14 cellular contexts compared by ENCODE assay signal in the genomic region with DNA sequence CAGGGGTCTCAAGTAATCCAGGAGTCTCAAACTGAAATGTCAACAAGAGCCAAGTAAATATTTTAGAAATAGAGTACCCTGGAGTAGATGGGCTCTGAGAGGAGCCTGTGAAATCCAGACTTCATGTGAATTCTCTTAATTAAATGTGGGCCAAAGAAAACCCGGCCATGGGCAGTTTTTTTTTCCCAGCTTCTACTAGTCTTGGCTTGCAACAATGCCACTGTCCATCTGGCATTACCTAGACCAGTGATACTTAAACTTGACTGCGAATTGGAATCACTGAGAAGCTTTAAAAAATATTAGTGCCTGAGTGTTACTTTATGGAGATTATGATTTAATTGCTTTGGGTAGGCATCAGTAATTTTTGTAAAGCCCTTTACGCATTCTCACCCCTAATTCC.
DNase-seq lines count a peak whose midpoint lies in the region; ATAC-seq and TF ChIP-seq lines count a peak whose summit lies in the region.
"Had no signal": no experiment of that assay in that cellular context is flagged by ENCODE, and none has a peak within 500 bp of the region (broad histone marks: within the 10 kb centered on the region; RNA-seq: fewer than 3 reads in every experiment).

No MANE protein-coding gene starts in this region.

- in situ Hi-C loops in G401 (cut with HindIII; ENCODE audit: low sequenced_read_pairs), result no loop called here

- H3K36me3 Mint-ChIP-seq in GM23338 (ENCODE audit: low read depth), result peaks cover 9% of the 10 kb centered on the region; the same call in 2 of the 3 replicates
- H3K36me3 Mint-ChIP-seq in WTC11, result peaks cover 14% of the 10 kb centered on the region
- H3K36me3 Mint-ChIP-seq in memory B cell, result peaks cover 13% of the 10 kb centered on the region

- H3K27ac ChIP-seq in GM23338 (ENCODE audit: low read depth) (0 out of 2 replicates have a peak overlapping the region, but pooled peaks have one; percentile 30), gastroesophageal sphincter (no peak overlapping the region)
- H3K27ac ChIP-seq: GM23248 had no signal

- H3K36me3 ChIP-seq in GM23338 (ENCODE audit: insufficient read depth) (peaks cover 11% of the 10 kb centered on the region; the same call in 1 of the 2 replicates), gastroesophageal sphincter (peaks cover 4 to 40% of the 10 kb centered on the region in 2 donors)

- H3K4me1 Mint-ChIP-seq in GM23338 (no peaks in the 10 kb centered on the region; the same call in 2 of the 3 replicates), WTC11 (no peaks in the 10 kb centered on the region; the same call in 1 of the 2 replicates), memory B cell (no peaks in the 10 kb centered on the region)
- H3K4me1 Mint-ChIP-seq: H9 had no signal

- no peaks in the 10 kb centered on the region for H3K9me2 ChIP-seq in GM23338 (ENCODE audit: insufficient read depth)

- ATAC-seq in GM23338, result no peak
- no peak for ATAC-seq in WTC11
- ATAC-seq in memory B cell (ENCODE audit: low read depth), result no peak
- ATAC-seq in gastroesophageal sphincter, result no peak
- no peak for ATAC-seq in GM18870 (IDR thresholded peaks at IDR 0.05; ENCODE audit: unreplicated experiment)
- ATAC-seq: HCT116 had no signal

- no peaks in the 10 kb centered on the region; the same call in 1 of the 2 replicates for H3K4me1 ChIP-seq in GM23338 (ENCODE audit: insufficient read depth)
- H3K4me1 ChIP-seq in gastroesophageal sphincter, result no peaks in the 10 kb centered on the region

- TF ChIP-seq EP300 in gastroesophageal sphincter (IDR thresholded peaks at IDR 0.05), result no peak

- peak; percentile 67 for DNase-seq in G401 (ENCODE audit: low spot score)
- no peak for DNase-seq in GM23338 (ENCODE audit: low spot score)
- DNase-seq in WTC11 (ENCODE audit: low spot score), result no peak
- no peak for DNase-seq in memory B cell (ENCODE audit: low spot score in 2 of 2)
- DNase-seq: Calu3; CD4-positive, alpha-beta memory T cell; COR-L47; DMS53; DMS79 treated with DMSO at 0.1 percent for 48 hours; GM23248; H9 had no signal

- CTCF ChIA-PET in WTC11 (lab: Charles Lee), result interaction anchor here (1.3 kb wide), 1 partner anchor 83 kb away, joined by 4 read pairs; no protein-coding TSS in a partner anchor

- 83 to 95% methylated on average over 3 of the region's 3 CpGs for WGBS in gastroesophageal sphincter (ENCODE audit: low coverage in 1 of 2), 2 donors

- no peaks in the 10 kb centered on the region for H3K9me3 ChIP-seq in gastroesophageal sphincter

- no peak for TF ChIP-seq POLR2A in gastroesophageal sphincter (IDR thresholded peaks at IDR 0.05)

- H4K20me1 ChIP-seq in GM23338 (replicated peaks; ENCODE audit: insufficient read depth), result no peaks in the 10 kb centered on the region; the same call in 1 of the 2 replicates

- H3K27me3 ChIP-seq in GM23338 (ENCODE audit: insufficient read depth) (no peaks in the 10 kb centered on the region), gastroesophageal sphincter (no peaks in the 10 kb centered on the region)

- no peak for TF ChIP-seq CTCF in GM23338 (conservative IDR thresholded peaks at IDR 0.05; ENCODE audit: low read depth in 2 of 2)
- no peak for TF ChIP-seq CTCF in WTC11 (IDR thresholded peaks at IDR 0.05)
- TF ChIP-seq CTCF in gastroesophageal sphincter (IDR thresholded peaks at IDR 0.05), result no peak

- H3F3A ChIP-seq in GM23338 (replicated peaks; ENCODE audit: low read depth), result no peaks in the 10 kb centered on the region

- no peak overlapping the region for H3K27ac Mint-ChIP-seq in GM23338
- H3K27ac Mint-ChIP-seq in WTC11, result 0 out of 2 replicates have a peak overlapping the region, but pooled peaks have one; percentile 20
- peak overlapping the region; percentile 66 for H3K27ac Mint-ChIP-seq in memory B cell

- POLR2A ChIA-PET in WTC11 (lab: Charles Lee), result no interaction called here

- H3K4me3 ChIP-seq in GM23338 (no peak overlapping the region), gastroesophageal sphincter (no peak overlapping the region)
- H3K4me3 ChIP-seq: GM23248 had no signal

- H3K27me3 Mint-ChIP-seq in GM23338 (ENCODE audit: insufficient read depth, low read depth, poor library complexity) (no peaks in the 10 kb centered on the region), WTC11 (ENCODE audit: low read depth) (no peaks in the 10 kb centered on the region), memory B cell (no peaks in the 10 kb centered on the region)
- H3K27me3 Mint-ChIP-seq: CD4-positive, alpha-beta memory T cell had no signal

- no peak overlapping the region for H3K4me3 Mint-ChIP-seq in GM23338
- H3K4me3 Mint-ChIP-seq in WTC11, result no peak overlapping the region
- H3K4me3 Mint-ChIP-seq in memory B cell, result no peak overlapping the region
- H3K4me3 Mint-ChIP-seq: CD4-positive, alpha-beta memory T cell; H9 had no signal

- H2AFZ ChIP-seq in GM23338, result no peak overlapping the region
- H2AFZ ChIP-seq: GM23248 had no signal

- H3K9me3 Mint-ChIP-seq in GM23338 (no peaks in the 10 kb centered on the region), WTC11 (no peaks in the 10 kb centered on the region), memory B cell (no peaks in the 10 kb centered on the region)
- H3K9me3 Mint-ChIP-seq: CD4-positive, alpha-beta memory T cell; H9 had no signal

- H3K79me2 ChIP-seq in GM23338 (replicated peaks; ENCODE audit: insufficient read depth), result no peaks in the 10 kb centered on the region

- no peak overlapping the region for H3K4me2 ChIP-seq in GM23338

TF ChIP-seq in GM23338, 12 proteins besides CTCF, POLR2A, EP300 and RAD21 (continues in another document):
- no peak for TF ChIP-seq EZH2phosphoT487 (IDR thresholded peaks at IDR 0.05; ENCODE audit: unreplicated experiment)
- TF ChIP-seq, protein P1, sequence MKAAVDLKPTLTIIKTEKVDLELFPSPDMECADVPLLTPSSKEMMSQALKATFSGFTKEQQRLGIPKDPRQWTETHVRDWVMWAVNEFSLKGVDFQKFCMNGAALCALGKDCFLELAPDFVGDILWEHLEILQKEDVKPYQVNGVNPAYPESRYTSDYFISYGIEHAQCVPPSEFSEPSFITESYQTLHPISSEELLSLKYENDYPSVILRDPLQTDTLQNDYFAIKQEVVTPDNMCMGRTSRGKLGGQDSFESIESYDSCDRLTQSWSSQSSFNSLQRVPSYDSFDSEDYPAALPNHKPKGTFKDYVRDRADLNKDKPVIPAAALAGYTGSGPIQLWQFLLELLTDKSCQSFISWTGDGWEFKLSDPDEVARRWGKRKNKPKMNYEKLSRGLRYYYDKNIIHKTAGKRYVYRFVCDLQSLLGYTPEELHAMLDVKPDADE (IDR thresholded peaks at IDR 0.05), result no peak
- TF ChIP-seq CREB1 (CRISPR knock-in tag; IDR thresholded peaks at IDR 0.05; ENCODE audit: low read depth), result no peak
- no peak for TF ChIP-seq ZNF114 (CRISPR knock-in tag; IDR thresholded peaks at IDR 0.05)

TF ChIP-seq in WTC11, 78 proteins besides CTCF, POLR2A, EP300 and RAD21:
- no peak for TF ChIP-seq FOXJ3 (CRISPR knock-in tag; IDR thresholded peaks at IDR 0.05; ENCODE audit: borderline replicate concordance)
- TF ChIP-seq, protein P2, sequence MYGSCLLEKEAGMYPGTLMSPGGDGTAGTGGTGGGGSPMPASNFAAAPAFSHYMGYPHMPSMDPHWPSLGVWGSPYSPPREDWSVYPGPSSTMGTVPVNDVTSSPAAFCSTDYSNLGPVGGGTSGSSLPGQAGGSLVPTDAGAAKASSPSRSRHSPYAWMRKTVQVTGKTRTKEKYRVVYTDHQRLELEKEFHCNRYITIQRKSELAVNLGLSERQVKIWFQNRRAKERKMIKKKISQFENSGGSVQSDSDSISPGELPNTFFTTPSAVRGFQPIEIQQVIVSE (CRISPR knock-in tag; IDR thresholded peaks at IDR 0.05; ENCODE audit: borderline replicate concordance), result no peak
- no peak for TF ChIP-seq ZNF232 (CRISPR knock-in tag; IDR thresholded peaks at IDR 0.05)
- TF ChIP-seq KAT7 (CRISPR knock-in tag; IDR thresholded peaks at IDR 0.05; ENCODE audit: borderline replicate concordance), result no peak
- TF ChIP-seq NFATC4 (CRISPR knock-in tag; IDR thresholded peaks at IDR 0.05), result no peak
TF ChIP-seq in WTC11: peak in this region for 0.
